In the genomic region with DNA sequence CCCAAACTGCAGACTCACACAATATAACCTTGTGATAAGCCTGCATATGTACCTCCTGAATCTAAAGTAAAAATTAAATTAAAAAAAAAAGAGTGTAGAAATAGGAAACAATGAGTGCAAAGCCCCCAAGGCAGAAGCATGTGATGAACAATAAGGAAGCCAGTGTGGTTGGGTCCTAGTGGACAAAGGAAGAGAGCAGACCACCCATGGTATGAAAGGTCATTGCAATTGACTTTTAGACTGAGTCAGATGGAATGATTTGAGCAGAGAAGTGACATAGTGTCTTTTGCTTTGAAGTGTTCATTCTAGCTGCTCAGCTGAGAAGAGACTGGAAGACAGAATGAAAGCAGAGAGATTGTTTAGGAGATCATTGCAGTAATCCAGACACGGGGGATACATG, we compare ENCODE assay signal across 16 cellular contexts.
"Had no signal": no experiment of that assay in that cellular context is flagged by ENCODE, and none has a peak within 500 bp of the region (broad histone marks: within the 10 kb centered on the region; RNA-seq: fewer than 3 reads in every experiment).

No MANE protein-coding gene starts in this region.

- DNase-seq: IMR-90, Kasumi-1, MM.1S, MV-4-11, NCI-H1105, NCI-H1417 treated with DMSO at 0.1 percent for 48 hours, NCI-H146, NCI-H1694 treated with DMSO at 0.1 percent for 48 hours, NCI-H1930, NCI-H2081, NCI-H2107, NCI-H2227 treated with DMSO at 0.1 percent for 48 hours, NCI-H524, NCI-H748 treated with DMSO at 0.1 percent for 48 hours, SHP77 treated with DMSO at 0.1 percent for 48 hours, SJCRH30 had no signal
